ENCODE assay signal across 1 cellular context in genomic region chrX:23756165-23756564, GRCh38.
TF ChIP-seq lines count a peak whose summit lies in the region.

No MANE protein-coding gene starts in this region.

TF ChIP-seq in GM12878, 131 proteins besides CTCF, POLR2A, EP300 and RAD21 (continued from another document):
- no peak for TF ChIP-seq ELK1 (IDR thresholded peaks at IDR 0.05; ENCODE audit: low read depth, low read length)
